ENCODE assay signal across 2 cellular contexts in the genomic region with DNA sequence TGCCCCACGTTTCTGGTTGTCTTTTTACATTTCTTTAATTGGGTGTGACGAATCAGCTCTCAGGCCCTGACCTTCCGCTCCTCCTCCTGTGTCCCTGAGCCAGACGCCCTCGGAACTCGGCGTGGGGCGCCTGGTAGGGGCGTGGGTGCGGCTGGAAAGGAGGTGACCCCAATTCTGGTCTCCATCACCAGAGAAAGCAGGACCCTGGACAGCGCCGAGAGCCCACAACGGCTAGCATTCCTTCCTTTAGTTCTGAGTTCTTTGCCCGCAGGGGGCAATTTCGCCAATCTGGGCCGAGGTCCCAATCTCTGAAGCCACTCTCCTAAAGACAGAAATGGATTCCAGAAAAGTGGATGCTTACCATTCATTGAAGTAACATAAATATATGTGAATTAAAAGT.
A peak's percentile ranks its signal among the peaks of the same experiment; 100 is the strongest.
TF ChIP-seq lines count a peak whose summit lies in the region.

No MANE protein-coding gene starts in this region.

TF ChIP-seq in A549, 52 proteins besides CTCF, POLR2A, EP300 and RAD21 (continued from another document):
- TF ChIP-seq, protein P1, sequence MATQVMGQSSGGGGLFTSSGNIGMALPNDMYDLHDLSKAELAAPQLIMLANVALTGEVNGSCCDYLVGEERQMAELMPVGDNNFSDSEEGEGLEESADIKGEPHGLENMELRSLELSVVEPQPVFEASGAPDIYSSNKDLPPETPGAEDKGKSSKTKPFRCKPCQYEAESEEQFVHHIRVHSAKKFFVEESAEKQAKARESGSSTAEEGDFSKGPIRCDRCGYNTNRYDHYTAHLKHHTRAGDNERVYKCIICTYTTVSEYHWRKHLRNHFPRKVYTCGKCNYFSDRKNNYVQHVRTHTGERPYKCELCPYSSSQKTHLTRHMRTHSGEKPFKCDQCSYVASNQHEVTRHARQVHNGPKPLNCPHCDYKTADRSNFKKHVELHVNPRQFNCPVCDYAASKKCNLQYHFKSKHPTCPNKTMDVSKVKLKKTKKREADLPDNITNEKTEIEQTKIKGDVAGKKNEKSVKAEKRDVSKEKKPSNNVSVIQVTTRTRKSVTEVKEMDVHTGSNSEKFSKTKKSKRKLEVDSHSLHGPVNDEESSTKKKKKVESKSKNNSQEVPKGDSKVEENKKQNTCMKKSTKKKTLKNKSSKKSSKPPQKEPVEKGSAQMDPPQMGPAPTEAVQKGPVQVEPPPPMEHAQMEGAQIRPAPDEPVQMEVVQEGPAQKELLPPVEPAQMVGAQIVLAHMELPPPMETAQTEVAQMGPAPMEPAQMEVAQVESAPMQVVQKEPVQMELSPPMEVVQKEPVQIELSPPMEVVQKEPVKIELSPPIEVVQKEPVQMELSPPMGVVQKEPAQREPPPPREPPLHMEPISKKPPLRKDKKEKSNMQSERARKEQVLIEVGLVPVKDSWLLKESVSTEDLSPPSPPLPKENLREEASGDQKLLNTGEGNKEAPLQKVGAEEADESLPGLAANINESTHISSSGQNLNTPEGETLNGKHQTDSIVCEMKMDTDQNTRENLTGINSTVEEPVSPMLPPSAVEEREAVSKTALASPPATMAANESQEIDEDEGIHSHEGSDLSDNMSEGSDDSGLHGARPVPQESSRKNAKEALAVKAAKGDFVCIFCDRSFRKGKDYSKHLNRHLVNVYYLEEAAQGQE (IDR thresholded peaks at IDR 0.05): peak; percentile 84

TF ChIP-seq in PFSK-1, 5 proteins besides CTCF, POLR2A, EP300 and RAD21:
- TF ChIP-seq, protein P1 (IDR thresholded peaks at IDR 0.05; ENCODE audit: insufficient read depth in 1 of 2, low read depth in 2 of 2, low read length in 2 of 2): peak; percentile 80 to 94
- TF ChIP-seq SIN3A (IDR thresholded peaks at IDR 0.05; ENCODE audit: borderline replicate concordance, insufficient read depth, low read length) (no peak), FOXP2 (optimal IDR thresholded peaks at IDR 0.05; ENCODE audit: borderline replicate concordance, extremely low read depth, extremely low read length, insufficient read depth) (no peak)
